In genomic region chr20:25696384-25697131, GRCh38 we compare ENCODE assay signal across 1 cellular context.
TF ChIP-seq lines count a peak whose summit lies in the region.

Gene ZNF337 (minus strand): TSS chr20:25696853. CDS start chr20:25686417, 10,436 bp downstream.

TF ChIP-seq in K562, 482 proteins besides CTCF, POLR2A, EP300 and RAD21 (continued from another document and continues in another):
- TF ChIP-seq ZNF318 (IDR thresholded peaks at IDR 0.05; ENCODE audit: borderline replicate concordance in 1 of 2, low read depth in 1 of 2) (no peak), GABPB1 (CRISPR knock-in tag; IDR thresholded peaks at IDR 0.05) (peak; percentile 87), NFE2 (IDR thresholded peaks at IDR 0.05; ENCODE audit: low read depth) (no peak), ZNF518B (CRISPR knock-in tag; IDR thresholded peaks at IDR 0.05) (no peak), GMEB1 (CRISPR knock-in tag; IDR thresholded peaks at IDR 0.05) (peak; percentile 89), TCFL5 (CRISPR knock-in tag; conservative IDR thresholded peaks at IDR 0.05) (no peak), TGIF2 (CRISPR knock-in tag; IDR thresholded peaks at IDR 0.05) (no peak), MYBL2 (IDR thresholded peaks at IDR 0.05; ENCODE audit: low read depth) (no peak), MYBL2 (CRISPR knock-in tag; IDR thresholded peaks at IDR 0.05; ENCODE audit: borderline replicate concordance) (no peak), MAZ (CRISPR knock-in tag; conservative IDR thresholded peaks at IDR 0.05 in 1 of 2, IDR thresholded peaks at IDR 0.05 in 1 of 2) (peak; percentile 64; a peak in 3 of 4 replicates), CBX8 (IDR thresholded peaks at IDR 0.05; ENCODE audit: borderline replicate concordance, extremely low read depth, low read depth, low read length, poor library complexity, severe bottlenecking) (no peak), KDM5B (IDR thresholded peaks at IDR 0.05; ENCODE audit: insufficient replicate concordance, low read depth, low read length) (peak; percentile 26), CTCFL (IDR thresholded peaks at IDR 0.05; ENCODE audit: borderline replicate concordance, insufficient read depth, low read depth, low read length, poor library complexity, severe bottlenecking) (no peak), CGGBP1 (CRISPR knock-in tag; IDR thresholded peaks at IDR 0.05) (no peak), CREBBP (IDR thresholded peaks at IDR 0.05; ENCODE audit: low read depth, low read length) (no peak), CBX1 (IDR thresholded peaks at IDR 0.05; ENCODE audit: low read depth) (no peak), POLR2AphosphoS5 (IDR thresholded peaks at IDR 0.05; ENCODE audit: control insufficient read depth, insufficient read depth, low read depth, low read length) (peak; percentile 26; the same call in 1 of the 2 replicates), FOXJ2 (tag; IDR thresholded peaks at IDR 0.05) (no peak), CSDE1 (IDR thresholded peaks at IDR 0.05) (no peak), MAFG (tag; conservative IDR thresholded peaks at IDR 0.05) (no peak), SAP30 (IDR thresholded peaks at IDR 0.05; ENCODE audit: borderline replicate concordance, insufficient read depth, low read depth, low read length, poor library complexity, severe bottlenecking) (no peak), ZFP1 (CRISPR knock-in tag; IDR thresholded peaks at IDR 0.05) (no peak), HNRNPL (IDR thresholded peaks at IDR 0.05; ENCODE audit: low read depth, low read length) (no peak), PML (IDR thresholded peaks at IDR 0.05; ENCODE audit: low read length) (0 out of 2 replicates have a peak, but pooled peaks have one; percentile 38), ZNF668 (CRISPR knock-in tag; IDR thresholded peaks at IDR 0.05) (no peak), POLR2G (IDR thresholded peaks at IDR 0.05; ENCODE audit: low read depth, low read length) (peak; percentile 88), TAF9B (IDR thresholded peaks at IDR 0.05; ENCODE audit: partially characterized antibody) (no peak), NCOA2 (IDR thresholded peaks at IDR 0.05; ENCODE audit: partially characterized antibody in 2 of 2) (no peak), ELF2 (CRISPR knock-in tag; IDR thresholded peaks at IDR 0.05) (no peak), DPF2 (IDR thresholded peaks at IDR 0.05) (no peak), SMARCA4 (IDR thresholded peaks at IDR 0.05) (no peak), NELFE (IDR thresholded peaks at IDR 0.05; ENCODE audit: insufficient read depth, insufficient read length) (no peak), ZNF282 (CRISPR knock-in tag; IDR thresholded peaks at IDR 0.05) (no peak), ELK1 (CRISPR knock-in tag; IDR thresholded peaks at IDR 0.05) (no peak), ARID3B (CRISPR knock-in tag; IDR thresholded peaks at IDR 0.05; ENCODE audit: borderline replicate concordance) (no peak), POLR2H (tag; IDR thresholded peaks at IDR 0.05; ENCODE audit: low read depth) (no peak; the same call in 1 of the 2 replicates), E2F8 (IDR thresholded peaks at IDR 0.05; ENCODE audit: low read depth, partially characterized antibody) (no peak), HDGF (IDR thresholded peaks at IDR 0.05) (no peak)
